Comparison of ENCODE assay signal across 8 cellular contexts in the genomic region with DNA sequence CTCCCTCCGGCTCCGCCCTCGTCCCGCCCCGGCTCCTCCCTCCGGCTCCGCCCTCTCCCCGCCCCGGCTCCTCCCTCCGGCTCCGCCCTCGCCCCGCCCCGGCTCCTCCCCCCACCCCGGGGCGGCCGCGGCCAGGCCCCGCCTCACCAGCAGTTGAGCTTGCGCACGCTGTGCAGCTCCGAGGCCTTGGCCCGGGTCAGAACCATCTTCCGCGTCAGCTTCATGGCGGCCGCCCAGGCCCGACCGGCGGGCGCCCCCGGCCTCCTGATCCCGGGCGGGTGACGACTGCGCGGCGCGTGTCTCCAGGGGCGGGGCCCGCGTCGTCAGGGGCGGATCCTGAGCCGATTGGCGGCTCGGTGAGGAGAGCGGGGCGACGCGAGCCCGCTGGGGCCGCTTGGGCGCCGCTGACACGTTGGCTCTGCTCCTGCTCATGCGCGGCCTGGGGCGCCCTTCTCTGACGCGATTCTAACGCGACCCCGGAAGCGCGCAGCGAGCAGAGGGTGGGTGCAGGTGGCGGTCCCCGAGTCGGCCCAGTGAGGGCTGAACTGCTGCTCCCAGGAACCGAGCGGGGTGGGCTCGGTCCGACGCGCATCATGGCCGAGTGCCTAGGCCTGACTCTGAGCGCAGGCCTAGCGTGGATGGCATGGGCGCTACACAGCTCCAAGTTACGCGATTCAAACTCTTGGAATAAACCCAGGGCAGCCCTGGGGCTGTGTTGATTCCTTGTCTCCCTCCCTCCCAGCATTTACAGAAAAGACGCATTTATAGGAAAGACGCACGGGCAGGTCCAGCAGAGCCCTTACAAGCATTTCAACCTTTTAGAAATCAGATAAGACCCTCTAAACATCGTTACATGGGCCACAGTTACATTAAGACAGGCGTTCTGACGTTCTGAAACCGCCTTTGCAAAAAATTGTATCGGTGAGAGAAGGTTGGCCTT. TPM values are rescaled to one million over a fixed set of nuclear protein-coding genes. Genes with fewer than 3 reads are reported as not detected.
DNase-seq lines count a peak whose midpoint lies in the region; ATAC-seq and TF ChIP-seq lines count a peak whose summit lies in the region.

Gene CFAP410, minus strand, starts transcription at position 420 of the 940 bp plus-strand sequence. Its CDS starts 196 bp downstream, at position 224.

- H3K4me3 ChIP-seq in heart left ventricle: peak within 1 kb of the TSS; percentile 43 to 94 (median 86)
- H3K4me3 ChIP-seq in transverse colon: peak within 1 kb of the TSS; percentile 33 to 66 (median 58)

- H3K9me3 Mint-ChIP-seq in T-cell: no peaks in the 10 kb centered on the region

- H3K4me1 ChIP-seq in heart left ventricle (peaks cover 3 to 19% (median 14%) of the 10 kb centered on the region in 12 donors), transverse colon (peaks cover 6 to 18% (median 14%) of the 10 kb centered on the region in 4 donors)

- ATAC-seq in HG02870 (IDR thresholded peaks at IDR 0.05; ENCODE audit: unreplicated experiment) (peak; percentile 80), T-cell (replicated peaks in 1 of 4) (peak; percentile 87 to 88 (median 88)), heart left ventricle (peak; percentile 90 to 95 (median 94))

- TF ChIP-seq CTCF in GM13977 (IDR thresholded peaks at IDR 0.05; ENCODE audit: extremely low read depth, insufficient read depth, missing control alignments) (no peak), heart left ventricle (IDR thresholded peaks at IDR 0.05) (no peak), transverse colon (IDR thresholded peaks at IDR 0.05) (peak in 1 of 5 experiments; percentile 24)

- TF ChIP-seq EP300 in transverse colon (IDR thresholded peaks at IDR 0.05; ENCODE audit: low read depth): peak; percentile 35

- TF ChIP-seq POLR2A in heart left ventricle (IDR thresholded peaks at IDR 0.05): peak; percentile 12 to 96
- peak; percentile 97 for TF ChIP-seq POLR2A in transverse colon (IDR thresholded peaks at IDR 0.05)

- peaks cover 5% of the 10 kb centered on the region for H3K36me3 Mint-ChIP-seq in T-cell

- peak; percentile 99 for DNase-seq in GM13977 (ENCODE audit: low spot score)
- DNase-seq in NCI-H146 (lab: John Stamatoyannopoulos, UW): peak; percentile 89
- DNase-seq in T-cell: peak; percentile 88 to 96 (median 93)
- peak; percentile 93 to 97 (median 95) for DNase-seq in heart left ventricle
- DNase-seq in pons (ENCODE audit: low spot score): peak; percentile 93
- peak; percentile 95 for DNase-seq in transverse colon

- peak within 1 kb of the TSS; percentile 82 to 95 (median 89) for H3K4me3 Mint-ChIP-seq in T-cell

- H3K9me3 ChIP-seq in heart left ventricle: no peaks in the 10 kb centered on the region
- no peaks in the 10 kb centered on the region for H3K9me3 ChIP-seq in transverse colon

- POLR2A ChIA-PET in T-cell (lab: Charles Lee): interaction anchor here in 1 of 2 donors (0.6 kb wide), 2 partner anchors 52 to 534 kb away, joined by 3 read pairs; partner anchors contain the start of gene PTTG1IP

- peaks cover 22 to 26% (median 25%) of the 10 kb centered on the region in 3 donors for H3K4me1 Mint-ChIP-seq in T-cell

- H3K36me3 ChIP-seq in heart left ventricle (peaks cover 0 to 22% (median 12%) of the 10 kb centered on the region in 9 donors), transverse colon (peaks cover 0 to 4% (median 0%) of the 10 kb centered on the region in 4 donors)

- intact Hi-C loops in heart left ventricle (cut with DNase I) (loop anchor here in 1 of 10 donors (10.0 kb wide), 1 partner anchor 116 kb away; the partner anchor contains the start of gene LRRC3), transverse colon (cut with DNase I; ENCODE audit: low total_unique reads) (loop anchor here (10.0 kb wide), 1 partner anchor 116 kb away; the partner anchor contains the start of gene LRRC3)

- peak within 1 kb of the TSS; percentile 85 for H3K27ac ChIP-seq in adipose tissue (ENCODE audit: low read depth, low read length)
- peak within 1 kb of the TSS; percentile 90 to 100 (median 98) for H3K27ac ChIP-seq in heart left ventricle
- H3K27ac ChIP-seq in transverse colon: peak within 1 kb of the TSS; percentile 91 to 97 (median 95)

- in situ Hi-C loops in GM13977 (cut with MboI; ENCODE audit: low pct_unique_long_range_greater_than_20kb, low sequenced_read_pairs, unreplicated experiment): loop anchor here (25.0 kb wide), 1 partner anchor 448 kb away; no protein-coding TSS in a partner anchor
- in situ Hi-C loops in transverse colon (cut with MboI; ENCODE audit: low pct_ligation_motif_present in 1 of 4, low pct_unique_long_range_greater_than_20kb in 1 of 4, low sequenced_read_pairs in 3 of 4): no loop called here

- WGBS in adipose tissue, 3 donors: 0 to 1% (median 1%) methylated on average over 64 to 88 of the region's 90 CpGs
- WGBS in heart left ventricle, 4 donors: 1 to 2% (median 1%) methylated on average over 52 to 90 of the region's 90 CpGs
- 0 to 1% methylated on average over 1 to 53 of the region's 90 CpGs for WGBS in transverse colon (ENCODE audit: low coverage in 1 of 2), 2 donors

- H3K27me3 ChIP-seq in heart left ventricle (no peaks in the 10 kb centered on the region), transverse colon (no peaks in the 10 kb centered on the region)

- no peaks in the 10 kb centered on the region for H3K27me3 Mint-ChIP-seq in T-cell

- peak within 1 kb of the TSS; percentile 93 to 96 for H3K27ac Mint-ChIP-seq in T-cell

- CTCF ChIA-PET in T-cell (lab: Charles Lee): interaction anchor here in 1 of 2 donors (0.6 kb wide), 5 partner anchors 89 to 813 kb away, joined by 3 to 5 read pairs (median 4); no protein-coding TSS in a partner anchor

RNA-seq across cellular contexts. Expression of gene CFAP410, which starts in this region (rescaled TPM):
- total RNA-seq in T-cell: 10 to 100 TPM; 58.8 to 72.1 (median 60.8) TPM
- polyA plus RNA-seq in adipose tissue: 10 to 100 TPM; 27.4 to 40.0 (median 30.3) TPM
- total RNA-seq in heart left ventricle: 10 to 100 TPM; 10.4 to 31.6 (median 15.3) TPM
- polyA plus RNA-seq in heart left ventricle: 10 to 100 TPM; 18.6 to 20.3 TPM
- total RNA-seq in transverse colon: 10 to 100 TPM; 17.2 to 41.3 (median 32.2) TPM

Comparison
In these comparisons a context has a peak if more than half of its experiments do, and no peak if none do; other contexts are left out.
1. Peak in every context shown above with its lines: DNase-seq, ATAC-seq, H3K4me3 ChIP-seq and H3K27ac ChIP-seq.